In genomic region chr17:76781056-76781982, GRCh38 we compare ENCODE assay signal across 3 cellular contexts.
TF ChIP-seq lines count a peak whose summit lies in the region.

No MANE protein-coding gene starts in this region.

TF ChIP-seq in SK-N-SH treated with all-trans-retinoic acid at 6 μM for 48 hours, 23 proteins besides CTCF, POLR2A, EP300 and RAD21:
- TF ChIP-seq POU6F1 (CRISPR knock-in tag; IDR thresholded peaks at IDR 0.05; ENCODE audit: borderline replicate concordance, low read depth) (no peak), GLIS3 (CRISPR knock-in tag; IDR thresholded peaks at IDR 0.05) (no peak), TCF4 (CRISPR knock-in tag; IDR thresholded peaks at IDR 0.05; ENCODE audit: borderline replicate concordance) (no peak), TOX (CRISPR knock-in tag; IDR thresholded peaks at IDR 0.05; ENCODE audit: borderline replicate concordance) (no peak), ISL1 (CRISPR knock-in tag; IDR thresholded peaks at IDR 0.05) (no peak), ZNF565 (CRISPR knock-in tag; conservative IDR thresholded peaks at IDR 0.05; ENCODE audit: low read depth) (no peak), ARNTL (CRISPR knock-in tag; IDR thresholded peaks at IDR 0.05; ENCODE audit: borderline replicate concordance, low read depth) (no peak), CSRNP3 (CRISPR knock-in tag; IDR thresholded peaks at IDR 0.05) (no peak)

TF ChIP-seq in WTC11, 78 proteins besides CTCF, POLR2A, EP300 and RAD21 (continued from another document):
- no peak for TF ChIP-seq TP53 (CRISPR knock-in tag; IDR thresholded peaks at IDR 0.05)
- TF ChIP-seq ZNF416 (CRISPR knock-in tag; IDR thresholded peaks at IDR 0.05) = no peak

TF ChIP-seq in HEK293T, 16 proteins besides CTCF, POLR2A, EP300 and RAD21:
- TF ChIP-seq PKNOX1 (IDR thresholded peaks at IDR 0.05) (no peak), ZNF384 (IDR thresholded peaks at IDR 0.05) (no peak), TARDBP (IDR thresholded peaks at IDR 0.05) (no peak), CTBP1 (IDR thresholded peaks at IDR 0.05; ENCODE audit: borderline replicate concordance) (no peak), NFRKB (IDR thresholded peaks at IDR 0.05) (no peak), FOXA1 (IDR thresholded peaks at IDR 0.05) (no peak), HDGF (IDR thresholded peaks at IDR 0.05; ENCODE audit: borderline replicate concordance) (no peak), SP1 (IDR thresholded peaks at IDR 0.05) (no peak), ELF4 (IDR thresholded peaks at IDR 0.05) (no peak), L3MBTL2 (conservative IDR thresholded peaks at IDR 0.05) (no peak), FOXM1 (IDR thresholded peaks at IDR 0.05; ENCODE audit: borderline replicate concordance) (no peak)
